1 cellular context compared by ENCODE assay signal in the genomic region with DNA sequence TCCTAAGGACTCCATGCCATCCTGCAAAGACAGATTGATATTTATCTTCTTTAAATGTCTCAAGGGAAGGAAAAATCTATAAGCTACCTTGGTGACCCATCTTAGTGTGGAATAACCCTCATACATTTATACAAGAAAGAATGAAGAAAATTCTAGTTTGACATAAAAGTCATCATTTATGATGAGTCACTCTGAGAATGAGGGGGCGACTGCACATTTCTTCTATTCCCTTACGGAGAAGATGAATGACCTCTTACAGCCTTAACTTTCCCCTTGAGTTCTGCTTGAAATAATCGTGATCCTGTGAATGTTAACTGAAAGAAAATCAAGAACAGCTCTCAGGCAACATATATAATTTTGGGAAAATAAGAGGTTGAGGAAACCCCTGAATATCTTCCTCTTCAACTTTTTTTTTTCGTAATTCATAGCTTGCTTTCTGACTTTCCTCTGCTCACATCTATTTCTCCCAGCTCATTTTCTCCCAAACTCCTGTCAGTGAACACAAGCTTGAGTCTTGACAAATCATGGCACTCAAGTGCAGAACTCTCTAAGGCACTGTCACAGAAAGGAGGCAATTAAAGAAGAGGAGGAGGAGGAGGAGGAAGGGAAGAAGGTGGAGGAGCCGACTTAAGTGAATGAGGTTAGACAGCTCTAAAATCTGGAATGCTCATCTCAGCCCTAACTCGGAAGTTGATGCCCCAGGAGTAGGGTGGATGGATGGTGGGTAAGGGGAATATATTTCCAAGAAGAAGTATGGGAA.
TF ChIP-seq lines count a peak whose summit lies in the region.

No MANE protein-coding gene starts in this region.

TF ChIP-seq in IMR-90, 13 proteins besides CTCF, POLR2A, EP300 and RAD21 (continued from another document):
- no peak for TF ChIP-seq RFX5 (IDR thresholded peaks at IDR 0.05; ENCODE audit: low read depth, low read length)
